In genomic region chr2:48569433-48569832, GRCh38 we compare ENCODE assay signal across 22 cellular contexts. TPM values are rescaled to one million over a fixed set of nuclear protein-coding genes. Genes with fewer than 3 reads are reported as not detected.
DNase-seq lines count a peak whose midpoint lies in the region; ATAC-seq, FAIRE-seq and TF ChIP-seq lines count a peak whose summit lies in the region.
"Had no signal": no experiment of that assay in that cellular context is flagged by ENCODE, and none has a peak within 500 bp of the region (broad histone marks: within the 10 kb centered on the region; RNA-seq: fewer than 3 reads in every experiment).

No MANE protein-coding gene starts in this region.

- POLR2A ChIA-PET in endothelial cell of umbilical vein (lab: Charles Lee): no interaction called here

- no peaks in the 10 kb centered on the region for H4K20me1 ChIP-seq in endothelial cell of umbilical vein (replicated peaks; ENCODE audit: control insufficient read depth, extremely low read depth, insufficient read depth, low read length)

- CTCF ChIA-PET in endothelial cell of umbilical vein (lab: Charles Lee): no interaction called here

- no peaks in the 10 kb centered on the region for H3K36me3 Mint-ChIP-seq in activated naive CD4-positive, alpha-beta T cell treated with anti-CD3 and anti-CD28 coated beads, Interleukin-2, amount 50 U/mL, for 24 hours
- H3K36me3 Mint-ChIP-seq: CD4-positive, CD25-positive, alpha-beta regulatory T cell had no signal

- peaks cover 45% of the 10 kb centered on the region for H3K4me1 ChIP-seq in adipocyte (ENCODE audit: control insufficient read depth, insufficient read depth, low read length)
- no peaks in the 10 kb centered on the region for H3K4me1 ChIP-seq in endothelial cell of umbilical vein (ENCODE audit: control insufficient read depth, extremely low read depth, insufficient read depth, low read length)
- H3K4me1 ChIP-seq in subcutaneous abdominal adipose tissue (ENCODE audit: control insufficient read depth in 5 of 5, insufficient read depth in 5 of 5, low read length in 5 of 5): peaks cover 5 to 53% (median 20%) of the 10 kb centered on the region in 5 donors
- no peaks in the 10 kb centered on the region for H3K4me1 ChIP-seq in foreskin keratinocyte
- H3K4me1 ChIP-seq in testis: peaks cover 4% of the 10 kb centered on the region
- H3K4me1 ChIP-seq: BE2C had no signal

- H3K27ac ChIP-seq in endothelial cell of umbilical vein (ENCODE audit: insufficient read depth, low read depth, low read length) (no peak overlapping the region), subcutaneous abdominal adipose tissue (ENCODE audit: low read depth, low read length) (peak overlapping the region; percentile 93), foreskin keratinocyte (no peak overlapping the region), testis (no peak overlapping the region)

- H3K27me3 ChIP-seq in adipocyte (replicated peaks; ENCODE audit: control insufficient read depth, insufficient read depth, low read length): no peaks in the 10 kb centered on the region
- H3K27me3 ChIP-seq in endothelial cell of umbilical vein (ENCODE audit: control insufficient read depth in 2 of 2, insufficient read depth in 2 of 2, low read length in 2 of 2): no peaks in the 10 kb centered on the region
- H3K27me3 ChIP-seq in subcutaneous abdominal adipose tissue (ENCODE audit: control insufficient read depth in 5 of 5, insufficient read depth in 4 of 5, low read length in 5 of 5): no peaks in the 10 kb centered on the region
- no peaks in the 10 kb centered on the region for H3K27me3 ChIP-seq in foreskin keratinocyte
- H3K27me3 ChIP-seq in testis: no peaks in the 10 kb centered on the region
- H3K27me3 ChIP-seq: BE2C had no signal

- no peaks in the 10 kb centered on the region for H3K9me1 ChIP-seq in endothelial cell of umbilical vein (replicated peaks; ENCODE audit: control insufficient read depth, extremely low read depth, insufficient read depth, low read length)

- no peak for ATAC-seq in foreskin keratinocyte
- ATAC-seq in GM21825 (IDR thresholded peaks at IDR 0.05; ENCODE audit: unreplicated experiment): no peak
- ATAC-seq: GM23338 had no signal

- H3K4me1 Mint-ChIP-seq in activated naive CD4-positive, alpha-beta T cell treated with anti-CD3 and anti-CD28 coated beads, Interleukin-2, amount 50 U/mL, for 24 hours: peaks cover 5% of the 10 kb centered on the region

- H3K9me3 ChIP-seq in adipocyte (ENCODE audit: control insufficient read depth, low read length) (no peaks in the 10 kb centered on the region), endothelial cell of umbilical vein (replicated peaks; ENCODE audit: control insufficient read depth, insufficient read depth, low read length) (no peaks in the 10 kb centered on the region), subcutaneous abdominal adipose tissue (ENCODE audit: control insufficient read depth in 5 of 5, low read length in 5 of 5) (no peaks in the 10 kb centered on the region), testis (no peaks in the 10 kb centered on the region)
- H3K9me3 ChIP-seq: BE2C had no signal

- H3K27ac Mint-ChIP-seq in activated naive CD4-positive, alpha-beta T cell treated with anti-CD3 and anti-CD28 coated beads, Interleukin-2, amount 50 U/mL, for 24 hours: peak overlapping the region; percentile 6
- H3K27ac Mint-ChIP-seq: CD4-positive, CD25-positive, alpha-beta regulatory T cell; GM23338 had no signal

- TF ChIP-seq POLR2A in endothelial cell of umbilical vein (IDR thresholded peaks at IDR 0.05; ENCODE audit: low read depth, low read length) (no peak), testis (IDR thresholded peaks at IDR 0.05) (no peak)

- H3K4me3 Mint-ChIP-seq in activated naive CD4-positive, alpha-beta T cell treated with anti-CD3 and anti-CD28 coated beads, Interleukin-2, amount 50 U/mL, for 24 hours: no peak overlapping the region
- H3K4me3 Mint-ChIP-seq: CD4-positive, CD25-positive, alpha-beta regulatory T cell; GM23338 had no signal

- dilution Hi-C loops in endothelial cell of umbilical vein (cut with MboI; ENCODE audit: extremely low pct_ligation_motif_present, low sequenced_read_pairs): no loop called here

- H3K36me3 ChIP-seq in adipocyte (ENCODE audit: control insufficient read depth, insufficient read depth, low read length, severe bottlenecking) (peaks cover 8% of the 10 kb centered on the region), endothelial cell of umbilical vein (ENCODE audit: control insufficient read depth in 2 of 2, extremely low read depth in 1 of 2, insufficient read depth in 2 of 2, low read length in 2 of 2) (no peaks in the 10 kb centered on the region), subcutaneous abdominal adipose tissue (ENCODE audit: control insufficient read depth in 5 of 5, insufficient read depth in 5 of 5, low read length in 5 of 5) (peaks cover 0 to 3% (median 0%) of the 10 kb centered on the region in 5 donors), testis (ENCODE audit: low read depth, missing control alignments) (no peaks in the 10 kb centered on the region)
- H3K36me3 ChIP-seq: BE2C had no signal

- H2AFZ ChIP-seq in endothelial cell of umbilical vein (ENCODE audit: low read depth, low read length): no peak overlapping the region
- H2AFZ ChIP-seq: GM23338 had no signal

- peak; percentile 44 for FAIRE-seq in endothelial cell of umbilical vein (lab: Jason Lieb, UNC)

- intact Hi-C loops in endothelial cell of umbilical vein (cut with micrococcal nuclease) (no loop called here), testis (cut with DNase I; ENCODE audit: low total_unique reads) (no loop called here)

- no peaks in the 10 kb centered on the region for H3K79me2 ChIP-seq in endothelial cell of umbilical vein (ENCODE audit: control insufficient read depth, insufficient read depth, low read length)

- no TSS peak for BruUV-seq in endothelial cell of umbilical vein (replicated peaks; lab: Mats Ljungman, UMichigan)

- no peak for TF ChIP-seq CTCF in endothelial cell of umbilical vein (IDR thresholded peaks at IDR 0.05; ENCODE audit: extremely low read depth in 1 of 2, insufficient read depth in 1 of 2, low read depth in 1 of 2, low read length in 2 of 2)
- no peak for TF ChIP-seq CTCF in foreskin keratinocyte (conservative IDR thresholded peaks at IDR 0.05)
- no peak for TF ChIP-seq CTCF in testis (IDR thresholded peaks at IDR 0.05)

- no peaks in the 10 kb centered on the region for H3K27me3 Mint-ChIP-seq in activated naive CD4-positive, alpha-beta T cell treated with anti-CD3 and anti-CD28 coated beads, Interleukin-2, amount 50 U/mL, for 24 hours
- H3K27me3 Mint-ChIP-seq: CD4-positive, CD25-positive, alpha-beta regulatory T cell had no signal

- H3K4me2 ChIP-seq in endothelial cell of umbilical vein (ENCODE audit: insufficient read depth, low read length): no peak overlapping the region
- H3K4me2 ChIP-seq: GM23338 had no signal

- DNase-seq in activated naive CD4-positive, alpha-beta T cell treated with anti-CD3 and anti-CD28 coated beads, Interleukin-2, amount 50 U/mL, for 16 hours: no peak
- DNase-seq in adipocyte (ENCODE audit: low read depth): peak; percentile 64
- peak; percentile 18 for DNase-seq in endothelial cell of umbilical vein (ENCODE audit: low read depth, low spot score)
- no peak for DNase-seq in foreskin keratinocyte
- DNase-seq in testis: no peak
- DNase-seq: 8988T; BE2C; CD4-positive, CD25-positive, alpha-beta regulatory T cell; COR-L47; GDM1; HCEC 1CT; KBM-7; NCI-H1417 treated with DMSO at 0.1 percent for 48 hours; NCI-H187 treated with DMSO at 0.1 percent for 48 hours; NCI-H2227 treated with DMSO at 0.1 percent for 48 hours; NCI-H524; NCI-H82; SHP77 had no signal

- H3K4me3 ChIP-seq in adipocyte (ENCODE audit: low read length): peak overlapping the region; percentile 79
- H3K4me3 ChIP-seq in endothelial cell of umbilical vein (replicated peaks in 1 of 3; ENCODE audit: insufficient read depth in 1 of 3, low read depth in 1 of 3, low read length in 3 of 3): no peak overlapping the region
- H3K4me3 ChIP-seq in subcutaneous abdominal adipose tissue (ENCODE audit: low read depth in 1 of 5, low read length in 5 of 5): peak overlapping the region in 3 of 5 donors; percentile 19 to 54 (median 48)
- H3K4me3 ChIP-seq in testis: no peak overlapping the region
- H3K4me3 ChIP-seq: GM23338 had no signal

- H3K9ac ChIP-seq in adipocyte (ENCODE audit: low read length) (peak overlapping the region; percentile 87), endothelial cell of umbilical vein (replicated peaks; ENCODE audit: extremely low read depth, insufficient read depth, low read length) (no peak overlapping the region), subcutaneous abdominal adipose tissue (ENCODE audit: low read length in 5 of 5) (peak overlapping the region in 3 of 5 donors; percentile 59 to 90 (median 60))

- no peaks in the 10 kb centered on the region for H3K9me3 Mint-ChIP-seq in activated naive CD4-positive, alpha-beta T cell treated with anti-CD3 and anti-CD28 coated beads, Interleukin-2, amount 50 U/mL, for 24 hours
- H3K9me3 Mint-ChIP-seq: GM23338 had no signal

RNA-seq across cellular contexts. Expression of gene STON1, which starts 39.5 kb away (rescaled TPM):
- 12.0 and 12.1 TPM in 2 replicates for total RNA-seq in endothelial cell of umbilical vein
- 5.8 and 6.3 TPM in 2 replicates for polyA plus RNA-seq in endothelial cell of umbilical vein
- polyA plus RNA-seq in endothelial cell of umbilical vein (2011; cell fraction: cytosol; rRNA removed): 5.8 and 6.0 TPM in 2 replicates
- polyA plus RNA-seq in endothelial cell of umbilical vein (2011; cell fraction: nucleus; rRNA removed): 8.2 and 8.9 TPM in 2 replicates
- 9.5 and 14.4 TPM in 2 replicates for polyA plus RNA-seq in endothelial cell of umbilical vein (2012)
- polyA minus RNA-seq in endothelial cell of umbilical vein: 14.0 and 15.2 TPM in 2 replicates
- not detected for polyA minus RNA-seq in endothelial cell of umbilical vein (2011; cell fraction: cytosol; rRNA and poly(A)+ RNA removed)
- 11.1 and 12.1 TPM in 2 replicates for polyA minus RNA-seq in endothelial cell of umbilical vein (2011; cell fraction: nucleus; rRNA and poly(A)+ RNA removed)
- total RNA-seq in foreskin keratinocyte: 0.67 and 0.99 TPM in 2 replicates
- 0.32 and 0.37 TPM in 2 replicates for polyA plus RNA-seq in foreskin keratinocyte
- 1 to 10 TPM; 5.1 to 5.7 TPM for total RNA-seq in testis
- 3.8 TPM for polyA plus RNA-seq in testis (ENCODE audit: insufficient read depth, low read depth, low replicate concordance)

RNA-seq across cellular contexts. Expression of gene GTF2A1L, which starts 48.2 kb away (rescaled TPM):
- total RNA-seq in endothelial cell of umbilical vein (not detected in 2 replicates), foreskin keratinocyte (not detected in 2 replicates), testis (10 to 100 TPM; 24.4 to 36.1 TPM)
- polyA plus RNA-seq in endothelial cell of umbilical vein (0.46 and 0.49 TPM in 2 replicates), foreskin keratinocyte (0.04 TPM in 1 of 2 replicates, not detected in the other), testis (ENCODE audit: insufficient read depth, low read depth, low replicate concordance) (99.0 TPM)
- 0.28 and 0.43 TPM in 2 replicates for polyA plus RNA-seq in endothelial cell of umbilical vein (2011; cell fraction: cytosol; rRNA removed)
- polyA plus RNA-seq in endothelial cell of umbilical vein (2011; cell fraction: nucleus; rRNA removed): 0.71 and 0.81 TPM in 2 replicates
- polyA plus RNA-seq in endothelial cell of umbilical vein (2012): 0.35 and 0.52 TPM in 2 replicates
- not detected in 2 replicates for polyA minus RNA-seq in endothelial cell of umbilical vein
- not detected for polyA minus RNA-seq in endothelial cell of umbilical vein (2011; cell fraction: cytosol; rRNA and poly(A)+ RNA removed)
- 0.96 TPM in 1 of 2 replicates, not detected in the other for polyA minus RNA-seq in endothelial cell of umbilical vein (2011; cell fraction: nucleus; rRNA and poly(A)+ RNA removed)
- total RNA-seq: CD4-positive, CD25-positive, alpha-beta regulatory T cell had no signal
- polyA plus RNA-seq: CD4-positive, CD25-positive, alpha-beta regulatory T cell had no signal

Comparison
In these comparisons a context has a peak if more than half of its experiments do, and no peak if none do; other contexts are left out.
1. DNase-seq: peak in adipocyte (single experiment) and endothelial cell of umbilical vein (single experiment); none in activated naive CD4-positive, alpha-beta T cell treated with anti-CD3 and anti-CD28 coated beads, Interleukin-2, amount 50 U/mL, for 16 hours (single experiment), foreskin keratinocyte (0 of 2) and testis (single experiment).
2. H3K4me3 ChIP-seq: peak in adipocyte (single experiment) and subcutaneous abdominal adipose tissue (3 of 5); none in endothelial cell of umbilical vein (0 of 3) and testis (0 of 2).
3. RNA of gene GTF2A1L, which starts 48.2 kb away (total RNA-seq): 24.4 to 36.1 TPM in testis; not detected in endothelial cell of umbilical vein and not detected in foreskin keratinocyte; every median in the first group is over 10 times any median in the second.